Comparison of ENCODE assay signal across 8 cellular contexts in the genomic region with DNA sequence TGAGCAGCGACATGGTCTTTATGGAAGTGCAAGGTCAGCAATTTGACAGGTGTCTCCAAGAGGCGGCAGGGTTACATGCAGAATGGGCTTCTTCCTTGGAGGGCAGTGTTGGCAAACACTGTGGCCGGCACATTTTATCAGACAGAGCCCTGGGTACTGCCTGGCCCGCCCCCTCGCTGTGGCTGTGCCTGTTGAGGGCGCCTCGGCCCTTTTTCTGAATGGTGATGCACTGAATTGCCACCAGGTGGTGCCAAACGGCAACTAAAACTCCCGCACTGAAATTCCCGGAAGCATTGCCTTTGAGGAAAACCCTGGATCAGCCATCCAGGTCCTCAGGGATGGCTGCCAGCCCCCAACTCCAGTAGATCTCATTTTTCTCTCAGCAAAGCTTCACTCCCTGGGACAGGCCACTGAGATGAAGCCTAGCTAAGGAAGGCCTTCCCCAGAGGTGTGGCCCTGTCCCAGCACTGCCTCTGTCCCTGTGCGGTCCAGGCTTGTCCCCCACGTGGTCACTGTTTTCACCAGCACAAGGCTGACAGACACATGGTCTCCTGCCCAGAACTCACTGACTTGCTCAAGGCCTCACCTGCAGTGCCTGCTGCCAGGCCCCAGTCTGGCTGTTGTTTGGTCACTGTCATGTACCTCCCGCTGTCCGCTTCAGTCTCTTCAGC.
DNase-seq lines count a peak whose midpoint lies in the region; ATAC-seq and TF ChIP-seq lines count a peak whose summit lies in the region.

No MANE protein-coding gene starts in this region.

- peak; percentile 82 for ATAC-seq in DND-41 (ENCODE audit: insufficient read depth, low read depth)
- ATAC-seq in HG02870 (IDR thresholded peaks at IDR 0.05; ENCODE audit: unreplicated experiment), result peak; percentile 62
- peak; percentile 75 to 93 (median 89) for ATAC-seq in right lobe of liver
- ATAC-seq in GM18870 (IDR thresholded peaks at IDR 0.05; ENCODE audit: unreplicated experiment), result no peak

- CTCF ChIA-PET in activated CD4-positive, alpha-beta T cell treated with anti-CD3 and anti-CD28 coated beads, Interleukin-2, amount 10 ng/mL, durations not matched to agents 7 days and 5 days (lab: Charles Lee), result interaction anchor here (0.5 to 1.5 kb wide), 5 partner anchors 36 to 114 kb away, joined by 3 read pairs; a partner anchor contains a TSS

- H3K27ac Mint-ChIP-seq in activated CD4-positive, alpha-beta T cell treated with anti-CD3 and anti-CD28 coated beads, Interleukin-2, amount 10 ng/mL, durations not matched to agents 7 days and 5 days, result no peak overlapping the region

- no peaks in the 10 kb centered on the region for H3K9me3 Mint-ChIP-seq in activated CD4-positive, alpha-beta T cell treated with anti-CD3 and anti-CD28 coated beads, Interleukin-2, amount 10 ng/mL, durations not matched to agents 7 days and 5 days

- H4K20me1 ChIP-seq in DND-41 (ENCODE audit: insufficient read depth, low read length), result no peaks in the 10 kb centered on the region

- TF ChIP-seq POLR2A in right lobe of liver (IDR thresholded peaks at IDR 0.05), result no peak

- H3K9me3 ChIP-seq in DND-41 (ENCODE audit: insufficient read depth, low read length, severe bottlenecking) (no peaks in the 10 kb centered on the region), right lobe of liver (no peaks in the 10 kb centered on the region)

- no peak overlapping the region for H3K4me3 Mint-ChIP-seq in activated CD4-positive, alpha-beta T cell treated with anti-CD3 and anti-CD28 coated beads, Interleukin-2, amount 10 ng/mL, durations not matched to agents 7 days and 5 days

- peaks cover 1% of the 10 kb centered on the region for H3K4me1 Mint-ChIP-seq in activated CD4-positive, alpha-beta T cell treated with anti-CD3 and anti-CD28 coated beads, Interleukin-2, amount 10 ng/mL, durations not matched to agents 7 days and 5 days

- H3K27ac ChIP-seq in DND-41 (ENCODE audit: low read length) (peak overlapping the region; percentile 67), right lobe of liver (no peak overlapping the region)

- peaks cover 8% of the 10 kb centered on the region for H3K36me3 Mint-ChIP-seq in activated CD4-positive, alpha-beta T cell treated with anti-CD3 and anti-CD28 coated beads, Interleukin-2, amount 10 ng/mL, durations not matched to agents 7 days and 5 days (ENCODE audit: low read depth)

- DNase-seq in DND-41 (peak; percentile 64), NCI-H345 (lab: John Stamatoyannopoulos, UW) (peak; percentile 69), dermis microvascular lymphatic vessel endothelial cell (ENCODE audit: low read depth in 2 of 2) (peak; percentile 41 to 71), right lobe of liver (peak in 2 of 3 donors; percentile 50 to 64)
- DNase-seq in activated CD4-positive, alpha-beta T cell treated with anti-CD3 and anti-CD28 coated beads, Interleukin-2, amount 10 ng/mL, durations not matched to agents 7 days and 5 days, result peak; percentile 41
- DNase-seq in stimulated activated CD8-positive, alpha-beta memory T cell treated with anti-CD3 and anti-CD28 coated beads, Interleukin-12 subunit alpha, Interleukin-12 subunit beta, amount 100 ng/mL, for 1 hour (ENCODE audit: low read depth), result peak; percentile 35

- peaks cover 73% of the 10 kb centered on the region for H3K36me3 ChIP-seq in DND-41 (ENCODE audit: insufficient read depth, low read length)
- peaks cover 0 to 31% (median 5%) of the 10 kb centered on the region in 4 donors for H3K36me3 ChIP-seq in right lobe of liver

- H3K79me2 ChIP-seq in DND-41 (ENCODE audit: insufficient read depth, low read length), result no peaks in the 10 kb centered on the region

- no peak overlapping the region for H2AFZ ChIP-seq in DND-41 (ENCODE audit: low read depth, low read length)

- intact Hi-C loops in right lobe of liver (cut with DNase I), result loop anchor here in 1 of 2 donors (10.0 kb wide), 1 partner anchor 89 kb away; no protein-coding TSS in a partner anchor

- H3K4me3 ChIP-seq in DND-41 (ENCODE audit: low read depth in 1 of 2, low read length in 2 of 2) (no peak overlapping the region), right lobe of liver (no peak overlapping the region)

- H3K9ac ChIP-seq in DND-41 (ENCODE audit: low read depth, low read length), result 0 out of 2 replicates have a peak overlapping the region, but pooled peaks have one; percentile 0

- POLR2A ChIA-PET in activated CD4-positive, alpha-beta T cell treated with anti-CD3 and anti-CD28 coated beads, Interleukin-2, amount 10 ng/mL, durations not matched to agents 7 days and 5 days (lab: Charles Lee), result no interaction called here

- H3K4me1 ChIP-seq in DND-41 (ENCODE audit: insufficient read depth, low read length), result 0 out of 2 replicates have a peak, but pooled peaks cover 4% of the 10 kb centered on the region
- H3K4me1 ChIP-seq in right lobe of liver, result no peaks in the 10 kb centered on the region

- H3K27me3 Mint-ChIP-seq in activated CD4-positive, alpha-beta T cell treated with anti-CD3 and anti-CD28 coated beads, Interleukin-2, amount 10 ng/mL, durations not matched to agents 7 days and 5 days, result no peaks in the 10 kb centered on the region

- TF ChIP-seq CTCF in DND-41 (IDR thresholded peaks at IDR 0.05; ENCODE audit: borderline replicate concordance, extremely low read depth, low read length, poor library complexity, severe bottlenecking) (peak; percentile 93), right lobe of liver (IDR thresholded peaks at IDR 0.05) (peak; percentile 81 to 88 (median 82))

- whole genome bisulfite sequencing in right lobe of liver (ENCODE audit: insufficient coverage, low coverage, low lambda C conversion rate, missing lambda C conversion rate), result 64% methylated on average over 5 of the region's 14 CpGs

- no peaks in the 10 kb centered on the region for H3K27me3 ChIP-seq in DND-41 (ENCODE audit: insufficient read depth, low read length, poor library complexity)
- no peaks in the 10 kb centered on the region for H3K27me3 ChIP-seq in right lobe of liver

- no peak overlapping the region for H3K4me2 ChIP-seq in DND-41 (ENCODE audit: insufficient read depth, low read length)
